17 cellular contexts compared by ENCODE assay signal in genomic region chr2:190972213-190972612, GRCh38. TPM values are rescaled to one million over a fixed set of nuclear protein-coding genes. Genes with fewer than 3 reads are reported as not detected.
A peak's percentile ranks its signal among the peaks of the same experiment; 100 is the strongest.
DNase-seq lines count a peak whose midpoint lies in the region; ATAC-seq and TF ChIP-seq lines count a peak whose summit lies in the region.
"Had no signal": no experiment of that assay in that cellular context is flagged by ENCODE, and none has a peak within 500 bp of the region (broad histone marks: within the 10 kb centered on the region; RNA-seq: fewer than 3 reads in every experiment).

No MANE protein-coding gene starts in this region.

- CTCF ChIA-PET in activated CD4-positive, alpha-beta memory T cell treated with anti-CD3 and anti-CD28 coated beads for 36 hours (lab: Charles Lee) = interaction anchor here (0.7 to 1.8 kb wide), 3 partner anchors 9 to 121 kb away, joined by 3 to 4 read pairs (median 4); no protein-coding TSS in a partner anchor
- CTCF ChIA-PET in activated CD4-positive, alpha-beta memory T cell treated with anti-CD3 and anti-CD28 coated beads, Interleukin-2, amount 10 ng/mL, durations not matched to agents 7 days and 5 days (lab: Charles Lee) = interaction anchor here (0.7 to 1.2 kb wide), 2 partner anchors 11 to 24 kb away, joined by 3 to 4 read pairs; no protein-coding TSS in a partner anchor
- CTCF ChIA-PET in activated CD8-positive, alpha-beta T cell treated with anti-CD3 and anti-CD28 coated beads for 36 hours (lab: Charles Lee) = interaction anchor here (0.9 to 1.2 kb wide), 2 partner anchors 9 to 12 kb away, joined by 3 to 4 read pairs; no protein-coding TSS in a partner anchor

- H3K36me3 Mint-ChIP-seq in activated CD4-positive, alpha-beta memory T cell treated with anti-CD3 and anti-CD28 coated beads for 36 hours = peaks cover 77% of the 10 kb centered on the region
- peaks cover 90% of the 10 kb centered on the region for H3K36me3 Mint-ChIP-seq in activated CD4-positive, alpha-beta memory T cell treated with anti-CD3 and anti-CD28 coated beads, Interleukin-2, amount 10 ng/mL, durations not matched to agents 7 days and 5 days (ENCODE audit: low read depth)
- peaks cover 84% of the 10 kb centered on the region for H3K36me3 Mint-ChIP-seq in activated CD8-positive, alpha-beta T cell treated with anti-CD3 and anti-CD28 coated beads for 36 hours (ENCODE audit: low read depth)

- H3K27ac ChIP-seq in BLaER1 = 0 out of 2 replicates have a peak overlapping the region, but pooled peaks have one; percentile 77
- H3K27ac ChIP-seq: 22Rv1, KMS-11 had no signal

- peaks cover 59% of the 10 kb centered on the region for H3K36me3 ChIP-seq in BLaER1

- intact Hi-C loops in activated CD4-positive, alpha-beta memory T cell treated with anti-CD3 and anti-CD28 coated beads for 36 hours (cut with micrococcal nuclease) = no loop called here
- intact Hi-C loops in activated CD8-positive, alpha-beta T cell treated with anti-CD3 and anti-CD28 coated beads for 36 hours (cut with micrococcal nuclease) = no loop called here

- peak overlapping the region; percentile 20 for H3K27ac Mint-ChIP-seq in activated CD4-positive, alpha-beta memory T cell treated with anti-CD3 and anti-CD28 coated beads for 36 hours
- H3K27ac Mint-ChIP-seq in activated CD4-positive, alpha-beta memory T cell treated with anti-CD3 and anti-CD28 coated beads, Interleukin-2, amount 10 ng/mL, durations not matched to agents 7 days and 5 days = no peak overlapping the region
- H3K27ac Mint-ChIP-seq in activated CD8-positive, alpha-beta T cell treated with anti-CD3 and anti-CD28 coated beads for 36 hours = peak overlapping the region; percentile 82

- H3K27me3 ChIP-seq in BLaER1 = no peaks in the 10 kb centered on the region
- H3K27me3 ChIP-seq: BE2C had no signal

- ATAC-seq in activated CD8-positive, alpha-beta T cell treated with anti-CD3 and anti-CD28 coated beads for 36 hours = no peak

- H3K4me2 ChIP-seq in BLaER1 = peak overlapping the region; percentile 27; the same call in 1 of the 2 replicates
- H3K4me2 ChIP-seq: KMS-11 had no signal

- no peak overlapping the region for H3K9ac ChIP-seq in BLaER1
- H3K9ac ChIP-seq: KMS-11 had no signal

- H3K4me3 ChIP-seq in BLaER1 = no peak overlapping the region

- H3K4me1 Mint-ChIP-seq in activated CD4-positive, alpha-beta memory T cell treated with anti-CD3 and anti-CD28 coated beads for 36 hours (ENCODE audit: low read depth) = peaks cover 21% of the 10 kb centered on the region
- peaks cover 30% of the 10 kb centered on the region for H3K4me1 Mint-ChIP-seq in activated CD4-positive, alpha-beta memory T cell treated with anti-CD3 and anti-CD28 coated beads, Interleukin-2, amount 10 ng/mL, durations not matched to agents 7 days and 5 days
- H3K4me1 Mint-ChIP-seq in activated CD8-positive, alpha-beta T cell treated with anti-CD3 and anti-CD28 coated beads for 36 hours (ENCODE audit: low read depth) = peaks cover 38% of the 10 kb centered on the region

- H3K27me3 Mint-ChIP-seq in activated CD4-positive, alpha-beta memory T cell treated with anti-CD3 and anti-CD28 coated beads for 36 hours = no peaks in the 10 kb centered on the region
- H3K27me3 Mint-ChIP-seq in activated CD4-positive, alpha-beta memory T cell treated with anti-CD3 and anti-CD28 coated beads, Interleukin-2, amount 10 ng/mL, durations not matched to agents 7 days and 5 days = no peaks in the 10 kb centered on the region
- H3K27me3 Mint-ChIP-seq in activated CD8-positive, alpha-beta T cell treated with anti-CD3 and anti-CD28 coated beads for 36 hours = no peaks in the 10 kb centered on the region

- H3K4me3 Mint-ChIP-seq in activated CD4-positive, alpha-beta memory T cell treated with anti-CD3 and anti-CD28 coated beads for 36 hours = no peak overlapping the region
- no peak overlapping the region for H3K4me3 Mint-ChIP-seq in activated CD4-positive, alpha-beta memory T cell treated with anti-CD3 and anti-CD28 coated beads, Interleukin-2, amount 10 ng/mL, durations not matched to agents 7 days and 5 days
- no peak overlapping the region for H3K4me3 Mint-ChIP-seq in activated CD8-positive, alpha-beta T cell treated with anti-CD3 and anti-CD28 coated beads for 36 hours

- H3K9me3 Mint-ChIP-seq in activated CD4-positive, alpha-beta memory T cell treated with anti-CD3 and anti-CD28 coated beads for 36 hours = no peaks in the 10 kb centered on the region
- no peaks in the 10 kb centered on the region for H3K9me3 Mint-ChIP-seq in activated CD4-positive, alpha-beta memory T cell treated with anti-CD3 and anti-CD28 coated beads, Interleukin-2, amount 10 ng/mL, durations not matched to agents 7 days and 5 days
- no peaks in the 10 kb centered on the region for H3K9me3 Mint-ChIP-seq in activated CD8-positive, alpha-beta T cell treated with anti-CD3 and anti-CD28 coated beads for 36 hours

- H3K4me1 ChIP-seq in BLaER1 = peaks cover 53% of the 10 kb centered on the region

- H3K9me3 ChIP-seq in BLaER1 = peaks cover 20% of the 10 kb centered on the region
- H3K9me3 ChIP-seq: BE2C had no signal

- no peak for TF ChIP-seq CTCF in activated CD8-positive, alpha-beta T cell treated with anti-CD3 and anti-CD28 coated beads for 36 hours (IDR thresholded peaks at IDR 0.05)

- no peak for DNase-seq in activated CD4-positive, alpha-beta memory T cell treated with anti-CD3 and anti-CD28 coated beads for 36 hours
- DNase-seq in activated CD4-positive, alpha-beta memory T cell treated with anti-CD3 and anti-CD28 coated beads, Interleukin-2, amount 10 ng/mL, durations not matched to agents 7 days and 5 days = no peak
- DNase-seq in activated CD8-positive, alpha-beta T cell treated with anti-CD3 and anti-CD28 coated beads for 36 hours = no peak
- DNase-seq in fibroblast of gingiva (ENCODE audit: low read depth) (peak; percentile 24), NCI-H1105 (lab: John Stamatoyannopoulos, UW) (no peak), T-helper 9 cell (no peak), GDM1 (lab: John Stamatoyannopoulos, UW) (no peak)
- DNase-seq: BE2C, DND-41, GF-D8, H7, NCI-H1048, NCI-H146, NCI-H2081 had no signal

- H4K20me1 ChIP-seq in BLaER1 = no peaks in the 10 kb centered on the region

- POLR2A ChIA-PET in activated CD4-positive, alpha-beta memory T cell treated with anti-CD3 and anti-CD28 coated beads for 36 hours (lab: Charles Lee) = no interaction called here
- POLR2A ChIA-PET in activated CD4-positive, alpha-beta memory T cell treated with anti-CD3 and anti-CD28 coated beads, Interleukin-2, amount 10 ng/mL, durations not matched to agents 7 days and 5 days (lab: Charles Lee) = interaction anchor here (1.5 to 2.6 kb wide), 3 partner anchors 9 to 15 kb away, joined by 3 to 7 read pairs (median 5); no protein-coding TSS in a partner anchor
- POLR2A ChIA-PET in activated CD8-positive, alpha-beta T cell treated with anti-CD3 and anti-CD28 coated beads for 36 hours (lab: Charles Lee) = interaction anchor here (0.6 to 13.0 kb wide), 5 partner anchors 9 to 309 kb away, joined by 3 to 121 read pairs (median 4); no protein-coding TSS in a partner anchor

RNA-seq across cellular contexts. Expression of gene STAT1, which starts 41.8 kb away (rescaled TPM):
- total RNA-seq in activated CD4-positive, alpha-beta memory T cell treated with anti-CD3 and anti-CD28 coated beads for 36 hours = 100 to 1,000 TPM; 309 to 314 TPM
- total RNA-seq in activated CD4-positive, alpha-beta memory T cell treated with anti-CD3 and anti-CD28 coated beads, Interleukin-2, amount 10 ng/mL, durations not matched to agents 7 days and 5 days = 100 to 1,000 TPM; 540 to 547 TPM
- 100 to 1,000 TPM; 293 to 311 TPM for total RNA-seq in activated CD8-positive, alpha-beta T cell treated with anti-CD3 and anti-CD28 coated beads for 36 hours
